Comparison of ENCODE assay signal across 17 cellular contexts in genomic region chrX:30642642-30643041, GRCh38.
"Had no signal": no experiment of that assay in that cellular context is flagged by ENCODE, and none has a peak within 500 bp of the region (broad histone marks: within the 10 kb centered on the region; RNA-seq: fewer than 3 reads in every experiment).

No MANE protein-coding gene starts in this region.

- H3K4me3 ChIP-seq: esophagus squamous epithelium, tibial artery, uterus had no signal

- H3K4me3 Mint-ChIP-seq: activated CD4-positive, alpha-beta T cell treated with anti-CD3 and anti-CD28 coated beads, Interleukin-2, amount 10 ng/mL, durations not matched to agents 7 days and 5 days; activated naive CD8-positive, alpha-beta T cell; central memory CD8-positive, alpha-beta T cell; neural crest cell; stimulated activated memory B cell treated with anti-CD40 and anti-IgM and Interleukin-4, amounts not matched to agents 10 μg/mL and 1 μg/mL and 100 μg/mL, for 72 hours; T-cell had no signal

- H3K9me3 ChIP-seq: esophagus squamous epithelium, SK-N-SH, tibial artery, uterus had no signal

- DNase-seq: activated CD4-positive, alpha-beta T cell treated with anti-CD3 and anti-CD28 coated beads, Interleukin-2, amount 10 ng/mL, durations not matched to agents 7 days and 5 days; activated effector memory CD4-positive, alpha-beta T cell treated with anti-CD3 and anti-CD28 coated beads, Interleukin-2, amount 50 U/mL, for 16 hours; brain microvascular endothelial cell; cortex of kidney; effector CD8-positive, alpha-beta T cell; esophagus squamous epithelium; foreskin fibroblast; glutamatergic neuron; left ventricle myocardium superior; SK-N-SH; T-cell; tibial artery; uterus had no signal

- H3K27me3 ChIP-seq: brain microvascular endothelial cell, esophagus squamous epithelium, tibial artery, uterus had no signal

- H3K36me3 Mint-ChIP-seq: activated naive CD8-positive, alpha-beta T cell; stimulated activated memory B cell treated with anti-CD40 and anti-IgM and Interleukin-4, amounts not matched to agents 10 μg/mL and 1 μg/mL and 100 μg/mL, for 72 hours; T-cell had no signal

- H3K27ac Mint-ChIP-seq: activated naive CD8-positive, alpha-beta T cell; stimulated activated memory B cell treated with anti-CD40 and anti-IgM and Interleukin-4, amounts not matched to agents 10 μg/mL and 1 μg/mL and 100 μg/mL, for 72 hours; T-cell had no signal

- H3K36me3 ChIP-seq: brain microvascular endothelial cell, esophagus squamous epithelium, tibial artery, uterus had no signal

- H3K4me1 Mint-ChIP-seq: central memory CD8-positive, alpha-beta T cell; neural crest cell; T-cell had no signal

- H3K27ac ChIP-seq: brain microvascular endothelial cell, tibial artery, uterus had no signal

- H3K9me3 Mint-ChIP-seq: activated CD4-positive, alpha-beta T cell treated with anti-CD3 and anti-CD28 coated beads, Interleukin-2, amount 10 ng/mL, durations not matched to agents 7 days and 5 days; central memory CD8-positive, alpha-beta T cell; neural crest cell; stimulated activated memory B cell treated with anti-CD40 and anti-IgM and Interleukin-4, amounts not matched to agents 10 μg/mL and 1 μg/mL and 100 μg/mL, for 72 hours had no signal

- H3K27me3 Mint-ChIP-seq: activated CD4-positive, alpha-beta T cell treated with anti-CD3 and anti-CD28 coated beads, Interleukin-2, amount 10 ng/mL, durations not matched to agents 7 days and 5 days; activated naive CD8-positive, alpha-beta T cell; central memory CD8-positive, alpha-beta T cell; stimulated activated memory B cell treated with anti-CD40 and anti-IgM and Interleukin-4, amounts not matched to agents 10 μg/mL and 1 μg/mL and 100 μg/mL, for 72 hours; T-cell had no signal

- H3K4me1 ChIP-seq: esophagus squamous epithelium, tibial artery, uterus had no signal
